26 cellular contexts compared by ENCODE assay signal in the genomic region with DNA sequence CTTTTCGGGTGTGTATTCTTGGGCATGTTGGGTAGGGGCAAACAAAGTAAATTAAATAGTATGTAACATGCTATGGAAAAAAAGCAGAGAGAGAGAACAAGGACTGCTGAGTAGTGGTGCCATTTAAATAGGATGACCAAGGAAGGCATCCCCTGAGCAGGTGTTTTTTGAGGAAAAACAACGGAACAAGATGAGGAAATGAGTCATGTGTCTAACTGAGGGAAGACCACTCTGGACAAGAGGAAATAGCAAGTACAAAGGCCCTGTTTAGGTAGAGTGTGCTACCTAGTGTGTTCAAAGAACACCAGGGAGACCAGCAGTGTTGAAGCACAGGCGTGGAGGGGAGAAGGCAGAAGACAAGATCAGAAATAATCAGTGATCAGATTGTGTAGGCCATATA. TPM values are rescaled to one million over a fixed set of nuclear protein-coding genes. Genes with fewer than 3 reads are reported as not detected.
DNase-seq lines count a peak whose midpoint lies in the region; ATAC-seq and TF ChIP-seq lines count a peak whose summit lies in the region.
"Had no signal": no experiment of that assay in that cellular context is flagged by ENCODE, and none has a peak within 500 bp of the region (broad histone marks: within the 10 kb centered on the region; RNA-seq: fewer than 3 reads in every experiment).

No MANE protein-coding gene starts in this region.

- peaks cover 30% of the 10 kb centered on the region for H3K36me3 ChIP-seq in CD4-positive, alpha-beta memory T cell (ENCODE audit: insufficient read depth, low read length)
- peaks cover 13% of the 10 kb centered on the region for H3K36me3 ChIP-seq in osteoblast (ENCODE audit: insufficient read depth, low read length)

- H3K4me1 Mint-ChIP-seq in activated T-cell treated with anti-CD3 and anti-CD28 coated beads, Interleukin-2, amount 50 U/mL, for 24 hours (ENCODE audit: low read depth), result peaks cover 7% of the 10 kb centered on the region
- peaks cover 9% of the 10 kb centered on the region for H3K4me1 Mint-ChIP-seq in activated T-cell treated with anti-CD3 and anti-CD28 coated beads, Interleukin-2, amount 50 U/mL, for 72 hours (ENCODE audit: low read depth)
- peaks cover 0 to 4% (median 3%) of the 10 kb centered on the region in 4 donors for H3K4me1 Mint-ChIP-seq in CD4-positive, alpha-beta memory T cell
- H3K4me1 Mint-ChIP-seq in T-cell (no peaks in the 10 kb centered on the region), progenitor cell of endocrine pancreas (ENCODE audit: low read depth) (peaks cover 7% of the 10 kb centered on the region)

- H2AFZ ChIP-seq in osteoblast (ENCODE audit: low read length), result no peak overlapping the region

- H3K27ac Mint-ChIP-seq in activated T-cell treated with anti-CD3 and anti-CD28 coated beads, Interleukin-2, amount 50 U/mL, for 24 hours, result peak overlapping the region; percentile 15
- H3K27ac Mint-ChIP-seq in activated T-cell treated with anti-CD3 and anti-CD28 coated beads, Interleukin-2, amount 50 U/mL, for 72 hours, result no peak overlapping the region
- H3K27ac Mint-ChIP-seq in CD4-positive, alpha-beta memory T cell, result peak overlapping the region in 4 of 7 donors; percentile 12 to 51 (median 30)
- H3K27ac Mint-ChIP-seq in T-cell (peak overlapping the region; percentile 26 to 53), progenitor cell of endocrine pancreas (no peak overlapping the region)
- H3K27ac Mint-ChIP-seq: CD4-positive, alpha-beta T cell had no signal

- POLR2A ChIA-PET in CD4-positive, alpha-beta memory T cell (lab: Charles Lee; ENCODE audit: partially characterized antibody), result interaction anchor here (2.3 kb wide), 1 partner anchor 11 kb away, joined by 8 read pairs; no protein-coding TSS in a partner anchor
- POLR2A ChIA-PET in T-cell (lab: Charles Lee), result no interaction called here

- peaks cover 6% of the 10 kb centered on the region for H4K20me1 ChIP-seq in osteoblast (ENCODE audit: insufficient read depth, low read length)

- no peaks in the 10 kb centered on the region for H3K4me1 ChIP-seq in CD4-positive, alpha-beta memory T cell (ENCODE audit: insufficient read depth, low read length)
- peaks cover 14% of the 10 kb centered on the region for H3K4me1 ChIP-seq in osteoblast (ENCODE audit: insufficient read depth, low read length)

- H3K4me3 ChIP-seq in CD4-positive, alpha-beta memory T cell (ENCODE audit: low read length in 2 of 2), result no peak overlapping the region
- H3K4me3 ChIP-seq in osteoblast (ENCODE audit: insufficient read depth, low read length), result no peak overlapping the region
- H3K4me3 ChIP-seq: BLaER1 had no signal

- CTCF ChIA-PET in CD4-positive, alpha-beta memory T cell (lab: Charles Lee; ENCODE audit: partially characterized antibody), result interaction anchor here (0.7 to 2.3 kb wide), 3 partner anchors 11 to 139 kb away, joined by 5 to 13 read pairs (median 7); no protein-coding TSS in a partner anchor
- CTCF ChIA-PET in T-cell (lab: Charles Lee), result interaction anchor here in 1 of 2 donors (0.7 to 1.2 kb wide), 2 partner anchors 108 to 417 kb away, joined by 6 read pairs; no protein-coding TSS in a partner anchor

- ATAC-seq in activated T-cell treated with anti-CD3 and anti-CD28 coated beads, Interleukin-2, amount 50 U/mL, for 72 hours (replicated peaks in 1 of 2), result no peak
- no peak for ATAC-seq in T-cell (replicated peaks in 1 of 4)
- ATAC-seq in GM19463 (IDR thresholded peaks at IDR 0.05; ENCODE audit: unreplicated experiment), result no peak
- ATAC-seq: Panc1 had no signal

- no peak for DNase-seq in activated T-cell treated with anti-CD3 and anti-CD28 coated beads, Interleukin-2, amount 50 U/mL, for 24 hours
- DNase-seq in activated T-cell treated with anti-CD3 and anti-CD28 coated beads, Interleukin-2, amount 50 U/mL, for 72 hours, result no peak
- DNase-seq in CD4-positive, alpha-beta memory T cell, result no peak
- DNase-seq in T-cell, result no peak
- peak; percentile 5 for DNase-seq in osteoblast (ENCODE audit: insufficient read length, low spot score, missing footprints)
- DNase-seq in progenitor cell of endocrine pancreas (ENCODE audit: low spot score, unreplicated experiment), result no peak
- DNase-seq: CD4-positive, alpha-beta T cell; DMS 273 treated with DMSO at 0.1 percent for 48 hours; DND-41; NCI-H1092; NCI-H1417 treated with DMSO at 0.1 percent for 48 hours; NCI-H1694 treated with DMSO at 0.1 percent for 48 hours; NCI-H2081; NCI-H2171; NCI-H226; NCI-H510A; NCI-H69; SHP77 had no signal

- no peak overlapping the region for H3K27ac ChIP-seq in CD4-positive, alpha-beta memory T cell (ENCODE audit: low read depth, low read length)
- H3K27ac ChIP-seq in osteoblast (ENCODE audit: low read depth, low read length), result no peak overlapping the region
- H3K27ac ChIP-seq: BLaER1, HL-60, RWPE1 had no signal

- no peaks in the 10 kb centered on the region for H3K79me2 ChIP-seq in osteoblast (ENCODE audit: insufficient read depth, low read length)

- no peaks in the 10 kb centered on the region for H3K27me3 ChIP-seq in CD4-positive, alpha-beta memory T cell (ENCODE audit: insufficient read depth, low read length)
- no peaks in the 10 kb centered on the region for H3K27me3 ChIP-seq in osteoblast (ENCODE audit: insufficient read depth, low read length)
- H3K27me3 ChIP-seq: BLaER1 had no signal

- TF ChIP-seq CTCF in osteoblast (IDR thresholded peaks at IDR 0.05; ENCODE audit: extremely low read depth, low read depth, low read length), result no peak
- no peak for TF ChIP-seq CTCF in progenitor cell of endocrine pancreas (IDR thresholded peaks at IDR 0.05; ENCODE audit: unreplicated experiment)

- H3K4me3 Mint-ChIP-seq in activated T-cell treated with anti-CD3 and anti-CD28 coated beads, Interleukin-2, amount 50 U/mL, for 24 hours, result no peak overlapping the region
- no peak overlapping the region for H3K4me3 Mint-ChIP-seq in activated T-cell treated with anti-CD3 and anti-CD28 coated beads, Interleukin-2, amount 50 U/mL, for 72 hours
- H3K4me3 Mint-ChIP-seq in CD4-positive, alpha-beta memory T cell, result no peak overlapping the region
- no peak overlapping the region for H3K4me3 Mint-ChIP-seq in T-cell
- H3K4me3 Mint-ChIP-seq in progenitor cell of endocrine pancreas (ENCODE audit: low read depth), result no peak overlapping the region
- H3K4me3 Mint-ChIP-seq: CD4-positive, alpha-beta T cell had no signal

- H3K9me3 ChIP-seq in CD4-positive, alpha-beta memory T cell (ENCODE audit: control insufficient read depth in 1 of 2, low read length in 2 of 2), result no peaks in the 10 kb centered on the region
- no peaks in the 10 kb centered on the region for H3K9me3 ChIP-seq in osteoblast (ENCODE audit: low read depth, low read length)
- H3K9me3 ChIP-seq: BLaER1 had no signal

- H3K4me2 ChIP-seq in osteoblast (ENCODE audit: insufficient read depth, low read length), result no peak overlapping the region
- H3K4me2 ChIP-seq: BLaER1 had no signal

- H3K27me3 Mint-ChIP-seq in activated T-cell treated with anti-CD3 and anti-CD28 coated beads, Interleukin-2, amount 50 U/mL, for 24 hours, result no peaks in the 10 kb centered on the region
- no peaks in the 10 kb centered on the region for H3K27me3 Mint-ChIP-seq in activated T-cell treated with anti-CD3 and anti-CD28 coated beads, Interleukin-2, amount 50 U/mL, for 72 hours (ENCODE audit: low read depth)
- no peaks in the 10 kb centered on the region for H3K27me3 Mint-ChIP-seq in CD4-positive, alpha-beta memory T cell
- no peaks in the 10 kb centered on the region for H3K27me3 Mint-ChIP-seq in T-cell
- no peaks in the 10 kb centered on the region for H3K27me3 Mint-ChIP-seq in progenitor cell of endocrine pancreas
- H3K27me3 Mint-ChIP-seq: CD4-positive, alpha-beta T cell had no signal

- H3K9me3 Mint-ChIP-seq in activated T-cell treated with anti-CD3 and anti-CD28 coated beads, Interleukin-2, amount 50 U/mL, for 24 hours, result no peaks in the 10 kb centered on the region
- H3K9me3 Mint-ChIP-seq in activated T-cell treated with anti-CD3 and anti-CD28 coated beads, Interleukin-2, amount 50 U/mL, for 72 hours, result no peaks in the 10 kb centered on the region
- H3K9me3 Mint-ChIP-seq in CD4-positive, alpha-beta memory T cell, result peaks cover 0 to 2% (median 0%) of the 10 kb centered on the region in 8 donors
- no peaks in the 10 kb centered on the region for H3K9me3 Mint-ChIP-seq in T-cell
- H3K9me3 Mint-ChIP-seq in progenitor cell of endocrine pancreas (ENCODE audit: low read depth), result no peaks in the 10 kb centered on the region
- H3K9me3 Mint-ChIP-seq: CD4-positive, alpha-beta T cell had no signal

- intact Hi-C loops in CD4-positive, alpha-beta memory T cell (cut with micrococcal nuclease), result no loop called here

- peaks cover 88% of the 10 kb centered on the region for H3K36me3 Mint-ChIP-seq in activated T-cell treated with anti-CD3 and anti-CD28 coated beads, Interleukin-2, amount 50 U/mL, for 24 hours (ENCODE audit: low read depth)
- peaks cover 0 to 5% of the 10 kb centered on the region in 2 donors for H3K36me3 Mint-ChIP-seq in activated T-cell treated with anti-CD3 and anti-CD28 coated beads, Interleukin-2, amount 50 U/mL, for 72 hours (ENCODE audit: insufficient read depth in 2 of 2)
- peaks cover 45 to 85% of the 10 kb centered on the region in 2 donors for H3K36me3 Mint-ChIP-seq in CD4-positive, alpha-beta memory T cell
- H3K36me3 Mint-ChIP-seq in T-cell (peaks cover 49% of the 10 kb centered on the region), progenitor cell of endocrine pancreas (ENCODE audit: insufficient read depth) (peaks cover 24% of the 10 kb centered on the region)

RNA-seq across cellular contexts. Expression of gene GUCA2A, which starts 20.1 kb away (rescaled TPM):
- total RNA-seq in activated T-cell treated with anti-CD3 and anti-CD28 coated beads, Interleukin-2, amount 50 U/mL, for 72 hours, result not detected
- not detected for total RNA-seq in CD4-positive, alpha-beta memory T cell
- not detected for polyA plus RNA-seq in CD4-positive, alpha-beta memory T cell
- not detected for total RNA-seq in T-cell
- total RNA-seq in osteoblast, result not detected in 2 replicates
- not detected in 2 replicates for total RNA-seq in progenitor cell of endocrine pancreas
- total RNA-seq: CD4-positive, alpha-beta T cell; OCI-LY7; SK-MEL-5 had no signal
- polyA plus RNA-seq: AG04450 had no signal

RNA-seq across cellular contexts. Expression of gene GUCA2B, which starts 31.4 kb away (rescaled TPM):
- not detected for total RNA-seq in activated T-cell treated with anti-CD3 and anti-CD28 coated beads, Interleukin-2, amount 50 U/mL, for 72 hours
- total RNA-seq in CD4-positive, alpha-beta memory T cell, result not detected
- polyA plus RNA-seq in CD4-positive, alpha-beta memory T cell, result not detected
- total RNA-seq in T-cell (not detected), osteoblast (not detected in 2 replicates), progenitor cell of endocrine pancreas (0.89 and 1.3 TPM in 2 replicates)
- total RNA-seq: CD4-positive, alpha-beta T cell; OCI-LY7; SK-MEL-5 had no signal
- polyA plus RNA-seq: AG04450 had no signal

Comparison
In these comparisons a context has a peak if more than half of its experiments do, and no peak if none do; other contexts are left out.
1. H3K27ac Mint-ChIP-seq: peak in activated T-cell treated with anti-CD3 and anti-CD28 coated beads, Interleukin-2, amount 50 U/mL, for 24 hours (single experiment), CD4-positive, alpha-beta memory T cell (4 of 7) and T-cell (2 of 2); none in activated T-cell treated with anti-CD3 and anti-CD28 coated beads, Interleukin-2, amount 50 U/mL, for 72 hours (single experiment) and progenitor cell of endocrine pancreas (single experiment).